In genomic region chr17:49971199-49971847, GRCh38 we compare ENCODE assay signal across 17 cellular contexts. TPM values are rescaled to one million over a fixed set of nuclear protein-coding genes. Genes with fewer than 3 reads are reported as not detected.
A peak's percentile ranks its signal among the peaks of the same experiment; 100 is the strongest.
DNase-seq lines count a peak whose midpoint lies in the region; ATAC-seq, FAIRE-seq and TF ChIP-seq lines count a peak whose summit lies in the region.
"Had no signal": no experiment of that assay in that cellular context is flagged by ENCODE, and none has a peak within 500 bp of the region (broad histone marks: within the 10 kb centered on the region; RNA-seq: fewer than 3 reads in every experiment).

No MANE protein-coding gene starts in this region.

- H2AFZ ChIP-seq in ACC112 (ENCODE audit: low read length, unreplicated experiment) (no peak overlapping the region), GM23338 (no peak overlapping the region), PC-3 (ENCODE audit: low read length) (no peak overlapping the region)

- no peaks in the 10 kb centered on the region for H3K9me3 ChIP-seq in naive thymus-derived CD4-positive, alpha-beta T cell (ENCODE audit: control insufficient read depth in 2 of 3, low read length in 3 of 3)
- no peaks in the 10 kb centered on the region for H3K9me3 ChIP-seq in PC-3 (ENCODE audit: low read length)
- H3K9me3 ChIP-seq: upper lobe of right lung had no signal

- H3K27ac ChIP-seq in ACC112 (ENCODE audit: low read depth, low read length) (no peak overlapping the region), GM23338 (ENCODE audit: low read depth) (no peak overlapping the region), PC-3 (ENCODE audit: low read length) (no peak overlapping the region)
- no peak overlapping the region for H3K27ac ChIP-seq in naive thymus-derived CD4-positive, alpha-beta T cell (ENCODE audit: low read depth, low read length)
- H3K27ac ChIP-seq: upper lobe of right lung had no signal

- no peaks in the 10 kb centered on the region for H3K9me2 ChIP-seq in GM23338 (ENCODE audit: insufficient read depth)
- H3K9me2 ChIP-seq in PC-3 (replicated peaks; ENCODE audit: low read length): no peaks in the 10 kb centered on the region

- POLR2A ChIA-PET in naive thymus-derived CD4-positive, alpha-beta T cell (lab: Charles Lee): no interaction called here
- POLR2A ChIA-PET in PC-3 (lab: Charles Lee; ENCODE audit: unreplicated experiment): no interaction called here

- H3K4me1 ChIP-seq in ACC112 (ENCODE audit: control insufficient read depth, insufficient read depth, low read length, unreplicated experiment) (peaks cover 9% of the 10 kb centered on the region), GM23338 (ENCODE audit: insufficient read depth) (peaks cover 28% of the 10 kb centered on the region), PC-3 (ENCODE audit: insufficient read depth, low read length) (no peaks in the 10 kb centered on the region)
- peaks cover 9 to 20% of the 10 kb centered on the region in 2 donors for H3K4me1 ChIP-seq in naive thymus-derived CD4-positive, alpha-beta T cell (ENCODE audit: control insufficient read depth in 2 of 2, insufficient read depth in 2 of 2, low read length in 2 of 2)

- CTCF ChIA-PET in naive thymus-derived CD4-positive, alpha-beta T cell (lab: Charles Lee): interaction anchor here (1.3 kb wide), 1 partner anchor 25 kb away, joined by 5 read pairs; no protein-coding TSS in a partner anchor
- CTCF ChIA-PET in PC-3 (lab: Charles Lee): no interaction called here

- H3K4me3 ChIP-seq in ACC112 (ENCODE audit: low read depth, low read length) (peak overlapping the region; percentile 50), GM23338 (peak overlapping the region; percentile 47; the same call in 1 of the 2 replicates), bronchial epithelial cell (ENCODE audit: low read depth, low read length) (peak overlapping the region; percentile 14), PC-3 (ENCODE audit: low read length) (no peak overlapping the region)
- H3K4me3 ChIP-seq in naive thymus-derived CD4-positive, alpha-beta T cell (ENCODE audit: low read length): no peak overlapping the region
- H3K4me3 ChIP-seq: upper lobe of right lung had no signal

- H3K4me2 ChIP-seq in GM23338: peak overlapping the region; percentile 75
- no peak overlapping the region for H3K4me2 ChIP-seq in PC-3 (ENCODE audit: low read length)

- H3K27ac Mint-ChIP-seq in GM23338: no peak overlapping the region
- H3K27ac Mint-ChIP-seq in naive thymus-derived CD4-positive, alpha-beta T cell: peak overlapping the region in 1 of 9 donors; percentile 34

- peaks cover 5% of the 10 kb centered on the region; the same call in 1 of the 2 replicates for H3F3A ChIP-seq in GM23338 (replicated peaks; ENCODE audit: low read depth)
- no peaks in the 10 kb centered on the region for H3F3A ChIP-seq in PC-3 (ENCODE audit: low read length, unreplicated experiment)

- H3K9ac ChIP-seq in PC-3 (ENCODE audit: low read length): no peak overlapping the region

- H4K20me1 ChIP-seq in GM23338 (replicated peaks; ENCODE audit: insufficient read depth): peaks cover 28% of the 10 kb centered on the region
- no peaks in the 10 kb centered on the region for H4K20me1 ChIP-seq in PC-3 (ENCODE audit: low read length)

- intact Hi-C loops in naive thymus-derived CD4-positive, alpha-beta T cell (cut with micrococcal nuclease): no loop called here
- intact Hi-C loops in PC-3 (cut with micrococcal nuclease): no loop called here

- H3K4me3 Mint-ChIP-seq in GM23338: peak overlapping the region; percentile 44
- H3K4me3 Mint-ChIP-seq in naive thymus-derived CD4-positive, alpha-beta T cell: peak overlapping the region; percentile 33 to 94 (median 80)

- ATAC-seq in GM23338 (no peak), PC-3 (no peak), GM21717 (IDR thresholded peaks at IDR 0.05; ENCODE audit: unreplicated experiment) (no peak)
- no peak for ATAC-seq in naive thymus-derived CD4-positive, alpha-beta T cell

- BruUV-seq in PC-3 (replicated peaks; lab: Mats Ljungman, UMichigan): no TSS peak

- H3K79me2 ChIP-seq in ACC112 (ENCODE audit: control insufficient read depth, insufficient read depth, low read length, unreplicated experiment): no peaks in the 10 kb centered on the region
- H3K79me2 ChIP-seq in GM23338 (replicated peaks; ENCODE audit: insufficient read depth): no peaks in the 10 kb centered on the region
- no peaks in the 10 kb centered on the region for H3K79me2 ChIP-seq in PC-3 (ENCODE audit: low read length)

- H3K27me3 ChIP-seq in ACC112 (ENCODE audit: insufficient read depth, low read length) (peaks cover 89% of the 10 kb centered on the region), GM23338 (ENCODE audit: insufficient read depth) (peaks cover 99% of the 10 kb centered on the region), bronchial epithelial cell (ENCODE audit: control insufficient read depth, insufficient read depth, low read length) (peaks cover 55% of the 10 kb centered on the region), PC-3 (ENCODE audit: low read length) (peaks cover 74% of the 10 kb centered on the region)
- H3K27me3 ChIP-seq in naive thymus-derived CD4-positive, alpha-beta T cell (ENCODE audit: control insufficient read depth in 2 of 2, insufficient read depth in 2 of 2, low read length in 2 of 2): peaks cover 3 to 17% of the 10 kb centered on the region in 2 donors

- peaks cover 39% of the 10 kb centered on the region for H3K4me1 Mint-ChIP-seq in GM23338
- peaks cover 15 to 53% (median 32%) of the 10 kb centered on the region in 7 donors for H3K4me1 Mint-ChIP-seq in naive thymus-derived CD4-positive, alpha-beta T cell

- DNase-seq in GM23338 (ENCODE audit: low spot score): peak; percentile 35
- DNase-seq in bronchial epithelial cell (ENCODE audit: low read depth): no peak
- DNase-seq in naive thymus-derived CD4-positive, alpha-beta T cell: no peak
- DNase-seq in PC-3: no peak
- DNase-seq in C1 segment of cervical spinal cord (lab: John Stamatoyannopoulos, UW): no peak
- DNase-seq in NCI-H524 (lab: John Stamatoyannopoulos, UW): no peak
- DNase-seq: activated CD4-positive, CD25-positive, alpha-beta regulatory T cell; aorta; DMS53; effector CD8-positive, alpha-beta T cell; NCI-H1092 treated with DMSO at 0.1 percent for 48 hours; NCI-H345; upper lobe of right lung had no signal

- H3K36me3 Mint-ChIP-seq in GM23338 (ENCODE audit: low read depth): no peaks in the 10 kb centered on the region; the same call in 2 of the 3 replicates
- peaks cover 0 to 3% (median 0%) of the 10 kb centered on the region in 5 donors for H3K36me3 Mint-ChIP-seq in naive thymus-derived CD4-positive, alpha-beta T cell

- H3K9me3 Mint-ChIP-seq in GM23338: no peaks in the 10 kb centered on the region; the same call in 2 of the 3 replicates
- peaks cover 0 to 6% (median 3%) of the 10 kb centered on the region in 11 donors for H3K9me3 Mint-ChIP-seq in naive thymus-derived CD4-positive, alpha-beta T cell

- H3K27me3 Mint-ChIP-seq in GM23338 (ENCODE audit: insufficient read depth, low read depth, poor library complexity): peaks cover 98% of the 10 kb centered on the region
- H3K27me3 Mint-ChIP-seq in naive thymus-derived CD4-positive, alpha-beta T cell: peaks cover 53 to 93% (median 55%) of the 10 kb centered on the region in 5 donors

- TF ChIP-seq CTCF in GM23338 (conservative IDR thresholded peaks at IDR 0.05; ENCODE audit: low read depth in 2 of 2) (no peak), bronchial epithelial cell (IDR thresholded peaks at IDR 0.05; ENCODE audit: insufficient read depth, low read length, severe bottlenecking) (no peak), PC-3 (conservative IDR thresholded peaks at IDR 0.05; ENCODE audit: low read depth, low read length) (no peak)

- no peak for FAIRE-seq in bronchial epithelial cell (lab: Jason Lieb, UNC)

- H3K36me3 ChIP-seq in ACC112 (ENCODE audit: insufficient read depth, low read length) (no peaks in the 10 kb centered on the region), GM23338 (ENCODE audit: insufficient read depth) (no peaks in the 10 kb centered on the region), bronchial epithelial cell (ENCODE audit: control insufficient read depth, insufficient read depth, low read length) (no peaks in the 10 kb centered on the region), PC-3 (ENCODE audit: low read depth, low read length) (no peaks in the 10 kb centered on the region)
- H3K36me3 ChIP-seq in naive thymus-derived CD4-positive, alpha-beta T cell (ENCODE audit: control insufficient read depth in 2 of 3, insufficient read depth in 3 of 3, low read length in 3 of 3): no peaks in the 10 kb centered on the region
- H3K36me3 ChIP-seq: upper lobe of right lung had no signal

TF ChIP-seq in GM23338, 12 proteins besides CTCF, POLR2A, EP300 and RAD21 (continues in another document):
- TF ChIP-seq EZH2 (IDR thresholded peaks at IDR 0.05; ENCODE audit: low read depth, unreplicated experiment) (peak; percentile 71), CREB1 (CRISPR knock-in tag; IDR thresholded peaks at IDR 0.05; ENCODE audit: low read depth) (no peak), NANOG (IDR thresholded peaks at IDR 0.05; ENCODE audit: borderline replicate concordance) (no peak)

RNA-seq across cellular contexts. Expression of gene DLX4, which starts 2.3 kb away (rescaled TPM):
- 0.10 and 0.58 TPM in 2 replicates for total RNA-seq in GM23338 (2014; rRNA removed; shearing (Covaris generic))
- polyA plus RNA-seq in GM23338 (2016; fragmentation: Nextera tagmentation; extraction: Ambion mirVana): 0.79 and 0.80 TPM in 2 replicates
- total RNA-seq in bronchial epithelial cell: not detected in 2 replicates
- total RNA-seq in naive thymus-derived CD4-positive, alpha-beta T cell: 1 to 10 TPM in 2 of 5 experiments, under 1 TPM in 3; 0.34 to 1.6 (median 0.74) TPM
- not detected for polyA plus RNA-seq in naive thymus-derived CD4-positive, alpha-beta T cell
- total RNA-seq in PC-3 (2014; rRNA removed): 0.35 and 0.44 TPM in 2 replicates
- total RNA-seq: fibroblast of villous mesenchyme had no signal

RNA-seq across cellular contexts. Expression of gene DLX3, which starts 23.7 kb away (rescaled TPM):
- 0.14 TPM in 1 of 2 replicates, not detected in the other for total RNA-seq in GM23338 (2014; rRNA removed; shearing (Covaris generic))
- 0.19 and 0.27 TPM in 2 replicates for polyA plus RNA-seq in GM23338 (2016; fragmentation: Nextera tagmentation; extraction: Ambion mirVana)
- total RNA-seq in bronchial epithelial cell (0.13 TPM in 1 of 2 replicates, not detected in the other), PC-3 (2014; rRNA removed) (0.18 and 0.23 TPM in 2 replicates)
- not detected for total RNA-seq in naive thymus-derived CD4-positive, alpha-beta T cell
- polyA plus RNA-seq in naive thymus-derived CD4-positive, alpha-beta T cell: not detected
- total RNA-seq: fibroblast of villous mesenchyme, OCI-LY7 had no signal

Comparison
In these comparisons a context has a peak if more than half of its experiments do, and no peak if none do; other contexts are left out.
1. H3K4me3 ChIP-seq: peak in ACC112 (single experiment), GM23338 (single experiment) and bronchial epithelial cell (single experiment); none in naive thymus-derived CD4-positive, alpha-beta T cell (single experiment) and PC-3 (single experiment).